8 cellular contexts compared by ENCODE assay signal in genomic region chr1:167629681-167630567, GRCh38. TPM values are rescaled to one million over a fixed set of nuclear protein-coding genes. Genes with fewer than 3 reads are reported as not detected.
DNase-seq lines count a peak whose midpoint lies in the region; ATAC-seq and TF ChIP-seq lines count a peak whose summit lies in the region.

TSS of gene RCSD1 (plus strand) at chr1:167630232. CDS start at chr1:167630424, 192 bp downstream.

- no peaks in the 10 kb centered on the region for H3K27me3 ChIP-seq in thymus (ENCODE audit: control insufficient read depth, insufficient read depth)

- no peaks in the 10 kb centered on the region for H3K9me3 ChIP-seq in thymus (ENCODE audit: control insufficient read depth)

- peaks cover 47% of the 10 kb centered on the region for H3K36me3 Mint-ChIP-seq in activated CD8-positive, alpha-beta memory T cell treated with anti-CD3 and anti-CD28 coated beads, Interleukin-2, amount 10 ng/mL, durations not matched to agents 7 days and 5 days
- no peaks in the 10 kb centered on the region for H3K36me3 Mint-ChIP-seq in natural killer cell

- H3K4me1 Mint-ChIP-seq in activated CD8-positive, alpha-beta memory T cell treated with anti-CD3 and anti-CD28 coated beads, Interleukin-2, amount 10 ng/mL, durations not matched to agents 7 days and 5 days: peaks cover 71% of the 10 kb centered on the region
- H3K4me1 Mint-ChIP-seq in natural killer cell: peaks cover 76 to 81% of the 10 kb centered on the region in 2 donors

- peak; percentile 25 for ATAC-seq in activated CD8-positive, alpha-beta memory T cell treated with anti-CD3 and anti-CD28 coated beads, Interleukin-2, amount 10 ng/mL, durations not matched to agents 7 days and 5 days
- ATAC-seq in natural killer cell (peak; percentile 43 to 74 (median 63)), HG03354 (IDR thresholded peaks at IDR 0.05; ENCODE audit: poor library complexity, severe bottlenecking, unreplicated experiment) (no peak)

- TF ChIP-seq CTCF in GM13976 (IDR thresholded peaks at IDR 0.05; ENCODE audit: borderline replicate concordance, control extremely low read depth, extremely low read depth, insufficient read depth, missing control alignments): no peak
- TF ChIP-seq CTCF in natural killer cell (IDR thresholded peaks at IDR 0.05): no peak

- intact Hi-C loops in natural killer cell (cut with micrococcal nuclease): loop anchor here (2.0 kb wide), 1 partner anchor 29 kb away; no protein-coding TSS in a partner anchor

- peak within 1 kb of the TSS; percentile 83 for H3K4me3 Mint-ChIP-seq in activated CD8-positive, alpha-beta memory T cell treated with anti-CD3 and anti-CD28 coated beads, Interleukin-2, amount 10 ng/mL, durations not matched to agents 7 days and 5 days
- H3K4me3 Mint-ChIP-seq in natural killer cell: peak within 1 kb of the TSS; percentile 88

- peaks cover 8% of the 10 kb centered on the region for H3K9me3 Mint-ChIP-seq in activated CD8-positive, alpha-beta memory T cell treated with anti-CD3 and anti-CD28 coated beads, Interleukin-2, amount 10 ng/mL, durations not matched to agents 7 days and 5 days (ENCODE audit: low read depth)
- H3K9me3 Mint-ChIP-seq in natural killer cell: no peaks in the 10 kb centered on the region

- WGBS in thymus: under 1% methylated on average over 62 of the region's 62 CpGs

- peaks cover 12% of the 10 kb centered on the region for H3K36me3 ChIP-seq in thymus (ENCODE audit: control insufficient read depth, insufficient read depth)

- no peaks in the 10 kb centered on the region for H3K27me3 Mint-ChIP-seq in activated CD8-positive, alpha-beta memory T cell treated with anti-CD3 and anti-CD28 coated beads, Interleukin-2, amount 10 ng/mL, durations not matched to agents 7 days and 5 days
- no peaks in the 10 kb centered on the region for H3K27me3 Mint-ChIP-seq in natural killer cell (ENCODE audit: low read depth in 2 of 2)

- DNase-seq in GM13976 (ENCODE audit: low spot score): peak; percentile 85
- peak; percentile 62 for DNase-seq in LHCN-M2 (ENCODE audit: low read depth)
- DNase-seq in activated CD8-positive, alpha-beta memory T cell treated with anti-CD3 and anti-CD28 coated beads, Interleukin-2, amount 10 ng/mL, durations not matched to agents 7 days and 5 days: peak; percentile 76
- DNase-seq in erythroblast (lab: John Stamatoyannopoulos, UW): peak; percentile 58 to 65
- peak; percentile 53 for DNase-seq in natural killer cell
- DNase-seq in 8988T: no peak

- in situ Hi-C loops in GM13976 (cut with MboI; ENCODE audit: low sequenced_read_pairs, unreplicated experiment): no loop called here

- H3K27ac ChIP-seq in thymus (ENCODE audit: low read depth): peak within 1 kb of the TSS; percentile 97

- peak; percentile 17 for TF ChIP-seq POLR2A in erythroblast (IDR thresholded peaks at IDR 0.05; ENCODE audit: low read length)

- peak within 1 kb of the TSS; percentile 100 for H3K4me3 ChIP-seq in thymus (ENCODE audit: low read length)

- CTCF ChIA-PET in activated CD8-positive, alpha-beta memory T cell treated with anti-CD3 and anti-CD28 coated beads, Interleukin-2, amount 10 ng/mL, durations not matched to agents 7 days and 5 days (lab: Charles Lee): interaction anchor here (1.0 to 7.4 kb wide), 7 partner anchors 7 to 452 kb away, joined by 3 to 46 read pairs (median 8); no protein-coding TSS in a partner anchor

- H3K4me1 ChIP-seq in thymus (ENCODE audit: control insufficient read depth, insufficient read depth, low read length): peaks cover 35% of the 10 kb centered on the region

- peak within 1 kb of the TSS; percentile 98 for H3K27ac Mint-ChIP-seq in activated CD8-positive, alpha-beta memory T cell treated with anti-CD3 and anti-CD28 coated beads, Interleukin-2, amount 10 ng/mL, durations not matched to agents 7 days and 5 days
- H3K27ac Mint-ChIP-seq in natural killer cell: peak within 1 kb of the TSS; percentile 89 to 93

RNA-seq across cellular contexts. Expression of gene RCSD1, which starts in this region (rescaled TPM):
- total RNA-seq in LHCN-M2 (2014; rRNA removed) (42.7 and 81.9 TPM in 2 replicates), natural killer cell (100 to 1,000 TPM in 2 of 3 donors, 10 to 100 TPM in 1; 86.3 to 130 (median 110) TPM)
- 28.3 TPM for polyA plus RNA-seq in LHCN-M2 (2012)
- 100 to 1,000 TPM; 121 to 129 TPM for total RNA-seq in activated CD8-positive, alpha-beta memory T cell treated with anti-CD3 and anti-CD28 coated beads, Interleukin-2, amount 10 ng/mL, durations not matched to agents 7 days and 5 days
- polyA plus RNA-seq in thymus: 69.4 TPM
